3 cellular contexts compared by ENCODE assay signal in genomic region chr11:114685097-114685496, GRCh38. TPM values are rescaled to one million over a fixed set of nuclear protein-coding genes. Genes with fewer than 3 reads are reported as not detected.
"Had no signal": no experiment of that assay in that cellular context is flagged by ENCODE, and none has a peak within 500 bp of the region (broad histone marks: within the 10 kb centered on the region; RNA-seq: fewer than 3 reads in every experiment).

No MANE protein-coding gene starts in this region.

- H3K4me3 ChIP-seq: GM12878 had no signal

- ATAC-seq: GM12878 had no signal

- DNase-seq: GDM1, GF-D8 had no signal

RNA-seq across cellular contexts. Expression of gene NXPE2, which starts 6.8 kb away (rescaled TPM):
- total RNA-seq: GM12878 had no signal
